8 cellular contexts compared by ENCODE assay signal in the genomic region with DNA sequence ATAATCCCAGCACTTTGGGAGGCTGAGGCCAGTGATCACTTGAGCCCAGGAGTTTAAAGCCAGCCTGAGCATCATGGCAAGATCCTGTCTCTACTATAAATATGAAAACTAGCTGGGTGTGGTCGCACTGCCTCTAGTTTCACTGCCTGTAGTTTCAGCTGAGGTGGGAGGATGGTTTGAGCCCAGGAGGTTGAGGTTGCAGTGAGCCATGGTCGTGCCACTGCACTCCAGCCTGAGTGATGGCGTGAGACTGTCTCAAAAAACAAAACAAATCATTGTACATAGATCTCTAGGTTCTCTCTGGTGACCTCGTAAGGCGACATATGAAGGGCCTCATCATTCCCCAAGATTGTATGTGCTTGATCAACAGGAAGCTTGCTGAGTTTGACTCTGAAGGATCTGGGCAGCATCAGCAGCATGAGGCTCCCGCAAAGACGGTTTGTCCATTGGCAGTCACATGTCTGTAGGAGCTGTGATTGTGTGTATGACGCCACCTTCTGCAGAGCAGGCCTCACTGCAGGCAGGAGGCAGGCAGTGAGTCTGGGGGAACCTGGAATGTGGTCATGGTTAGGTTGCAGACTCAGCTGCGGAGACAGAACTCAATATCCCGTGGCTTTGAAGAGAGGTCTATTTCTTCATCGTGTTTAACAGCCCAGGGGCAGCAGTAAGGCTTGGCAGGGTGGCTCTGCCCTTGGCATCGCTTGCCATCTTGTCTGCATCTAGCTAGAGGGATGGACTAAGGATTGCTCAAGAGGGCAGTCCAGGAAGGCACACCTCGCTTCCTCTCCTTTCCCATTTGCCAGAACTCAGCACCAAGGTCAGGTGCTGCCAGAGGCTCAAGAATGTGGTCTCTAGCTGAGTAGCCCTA. TPM values are rescaled to one million over a fixed set of nuclear protein-coding genes. Genes with fewer than 3 reads are reported as not detected.
DNase-seq lines count a peak whose midpoint lies in the region; ATAC-seq and TF ChIP-seq lines count a peak whose summit lies in the region.

No MANE protein-coding gene starts in this region.

- H3K36me3 ChIP-seq in WERI-Rb-1: peaks cover 61% of the 10 kb centered on the region
- H3K36me3 ChIP-seq in cardiac muscle cell: peaks cover 35% of the 10 kb centered on the region

- ATAC-seq in GM19397 (IDR thresholded peaks at IDR 0.05; ENCODE audit: unreplicated experiment): no peak

- H3K9me3 ChIP-seq in WERI-Rb-1 (ENCODE audit: severe bottlenecking): no peaks in the 10 kb centered on the region
- H3K9me3 ChIP-seq in cardiac muscle cell (ENCODE audit: low read depth): no peaks in the 10 kb centered on the region

- H3K4me3 ChIP-seq in LNCaP clone FGC (ENCODE audit: low read depth, low read length) (no peak overlapping the region), WERI-Rb-1 (ENCODE audit: low read depth, low read length) (no peak overlapping the region), cardiac muscle cell (no peak overlapping the region)

- no peak overlapping the region for H3K27ac ChIP-seq in WERI-Rb-1
- H3K27ac ChIP-seq in cardiac muscle cell: peak overlapping the region; percentile 37

- DNase-seq in NCI-H82 (lab: John Stamatoyannopoulos, UW) (peak; percentile 78), NCI-H82 treated with DMSO at 0.1 percent for 48 hours (lab: John Stamatoyannopoulos, UW; ENCODE audit: unreplicated experiment) (no peak), LNCaP clone FGC (ENCODE audit: low read depth) (peak; percentile 31), WERI-Rb-1 (peak; percentile 82), cardiac muscle cell (ENCODE audit: low read depth in 1 of 2, low spot score in 1 of 2) (peak; percentile 65 to 84), smooth muscle cell of the brain vasculature (ENCODE audit: low read depth, low spot score) (peak; percentile 46), NCI-H2029 (lab: John Stamatoyannopoulos, UW) (no peak)

- H3K27me3 ChIP-seq in WERI-Rb-1 (ENCODE audit: insufficient read depth, low read depth, severe bottlenecking): no peaks in the 10 kb centered on the region
- no peaks in the 10 kb centered on the region for H3K27me3 ChIP-seq in cardiac muscle cell

- H3K4me1 ChIP-seq in cardiac muscle cell (ENCODE audit: low read depth): no peaks in the 10 kb centered on the region

- TF ChIP-seq CTCF in LNCaP clone FGC (IDR thresholded peaks at IDR 0.05; ENCODE audit: control insufficient read depth, extremely low read depth, insufficient read depth) (peak; percentile 67), WERI-Rb-1 (IDR thresholded peaks at IDR 0.05; ENCODE audit: low read depth, low read length) (peak; percentile 96), cardiac muscle cell (IDR thresholded peaks at IDR 0.05; ENCODE audit: low read depth, low read length) (peak; percentile 69)

RNA-seq across cellular contexts. Expression of a gene that starts 13.9 kb away (rescaled TPM):
- total RNA-seq in cardiac muscle cell: 251 and 646 TPM in 2 replicates
- polyA plus RNA-seq in cardiac muscle cell: 808 and 1,053 TPM in 2 replicates

Comparison
In these comparisons a context has a peak if more than half of its experiments do, and no peak if none do; other contexts are left out.
1. DNase-seq: peak in NCI-H82 (single experiment), LNCaP clone FGC (single experiment), WERI-Rb-1 (single experiment), cardiac muscle cell (2 of 2) and smooth muscle cell of the brain vasculature (single experiment); none in NCI-H82 treated with DMSO at 0.1 percent for 48 hours (single experiment) and NCI-H2029 (single experiment).
2. Peak in every context shown above with its lines, with median percentiles within 50 percentile points of each other: CTCF ChIP-seq.